Comparison of ENCODE assay signal across 21 cellular contexts in the genomic region with DNA sequence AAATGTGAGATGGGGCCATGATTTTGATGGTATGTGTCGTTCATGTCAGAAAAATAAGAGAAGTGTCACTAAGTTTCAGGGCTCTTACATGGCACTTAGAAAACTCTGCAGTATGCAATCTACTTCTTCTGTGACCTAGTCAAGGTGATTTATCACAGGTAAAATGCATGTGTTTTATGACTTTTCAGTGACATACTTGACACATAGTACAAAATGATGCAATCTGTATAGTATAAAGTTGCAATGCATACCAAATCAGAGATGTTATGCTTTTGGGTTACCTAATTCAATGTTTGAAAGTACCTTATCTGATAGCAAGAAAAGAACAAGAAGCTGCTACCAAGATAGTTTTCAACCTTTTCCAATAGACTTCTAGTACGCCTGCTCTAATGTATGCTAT. TPM values are rescaled to one million over a fixed set of nuclear protein-coding genes. Genes with fewer than 3 reads are reported as not detected.
DNase-seq lines count a peak whose midpoint lies in the region; ATAC-seq, FAIRE-seq and TF ChIP-seq lines count a peak whose summit lies in the region.
"Had no signal": no experiment of that assay in that cellular context is flagged by ENCODE, and none has a peak within 500 bp of the region (broad histone marks: within the 10 kb centered on the region; RNA-seq: fewer than 3 reads in every experiment).

No MANE protein-coding gene starts in this region.

- no peak overlapping the region for H3K9ac ChIP-seq in K562 (ENCODE audit: insufficient read depth in 1 of 2, low read depth in 2 of 2, low read length in 2 of 2)
- H3K9ac ChIP-seq: BLaER1 treated with 17β-estradiol and CSF1 and Interleukin-3, amounts not matched to agents 10 nM and 100 nM had no signal

- BruUV-seq in K562 (replicated peaks; lab: Mats Ljungman, UMichigan) = no TSS peak

- H3K27me3 ChIP-seq in K562 (ENCODE audit: control insufficient read depth in 2 of 2, insufficient read depth in 2 of 2, low read length in 2 of 2) = peaks cover 0 to 3% of the 10 kb centered on the region in 2 experiments; a peak in 1 of 5 replicates
- H3K27me3 ChIP-seq: BLaER1 treated with 17β-estradiol and CSF1 and Interleukin-3, amounts not matched to agents 10 nM and 100 nM had no signal

- WGBS in A549 (ENCODE audit: missing lambda C conversion rate) = 73% methylated on average over 2 of the region's 2 CpGs
- WGBS in K562 (ENCODE audit: insufficient coverage, low coverage, missing lambda C conversion rate) = 21% methylated on average over 2 of the region's 2 CpGs

- H3K9me3 ChIP-seq in A549 = no peaks in the 10 kb centered on the region
- no peaks in the 10 kb centered on the region for H3K9me3 ChIP-seq in K562 (replicated peaks; ENCODE audit: control insufficient read depth, insufficient read depth, low read depth, low read length)

- intact Hi-C loops in K562 (cut with micrococcal nuclease) = no loop called here

- H4K20me1 ChIP-seq in K562 (replicated peaks; ENCODE audit: control insufficient read depth, insufficient read depth, low read length) = no peaks in the 10 kb centered on the region
- H4K20me1 ChIP-seq: BLaER1 treated with 17β-estradiol and CSF1 and Interleukin-3, amounts not matched to agents 10 nM and 100 nM had no signal

- H3K4me2 ChIP-seq in A549 (no peak overlapping the region), K562 (ENCODE audit: insufficient read depth, low read length) (no peak overlapping the region)
- H3K4me2 ChIP-seq: BLaER1 treated with 17β-estradiol and CSF1 and Interleukin-3, amounts not matched to agents 10 nM and 100 nM had no signal

- H3K4me3 ChIP-seq in A549 = no peak overlapping the region
- no peak overlapping the region for H3K4me3 ChIP-seq in K562
- H3K4me3 ChIP-seq: BLaER1 treated with 17β-estradiol and CSF1 and Interleukin-3, amounts not matched to agents 10 nM and 100 nM had no signal

- in situ Hi-C loops in K562 (cut with MboI) = loop anchor here (25.0 kb wide), 1 partner anchor 407 kb away; no protein-coding TSS in a partner anchor

- no peak for ATAC-seq in A549
- ATAC-seq in K562 = no peak
- no peak for ATAC-seq in GM21528 (IDR thresholded peaks at IDR 0.05; ENCODE audit: low FRiP score, unreplicated experiment)
- ATAC-seq: CD8-positive, alpha-beta T cell had no signal

- FAIRE-seq in A549 (lab: Jason Lieb, UNC) = peak; percentile 46
- peak; percentile 84 for FAIRE-seq in HTR-8/SVneo (lab: Jason Lieb, UNC)
- FAIRE-seq in K562 (lab: Jason Lieb, UNC) = no peak
- FAIRE-seq: A204.1, D721Med, G401.6, GM12891, GM19239 had no signal

- H3K4me1 ChIP-seq in A549 (no peaks in the 10 kb centered on the region), K562 (replicated peaks in 1 of 2; ENCODE audit: control insufficient read depth in 2 of 2, insufficient read depth in 2 of 2, low read length in 2 of 2) (no peaks in the 10 kb centered on the region)
- H3K4me1 ChIP-seq: Caco-2 had no signal

- no peaks in the 10 kb centered on the region for H3K9me1 ChIP-seq in K562 (ENCODE audit: control insufficient read depth, insufficient read depth, low read length)

- no peaks in the 10 kb centered on the region for H3K79me2 ChIP-seq in K562 (ENCODE audit: control insufficient read depth, insufficient read depth, low read length)

- POLR2A ChIA-PET in A549 (lab: Yijun Ruan, JAX) = no interaction called here
- POLR2A ChIA-PET in K562 (lab: Yijun Ruan, JAX) = no interaction called here

- no peak overlapping the region for H3K27ac ChIP-seq in A549
- H3K27ac ChIP-seq in K562 (ENCODE audit: extremely low read depth, low read depth, low read length) = no peak overlapping the region
- H3K27ac ChIP-seq: BLaER1 treated with 17β-estradiol and CSF1 and Interleukin-3, amounts not matched to agents 10 nM and 100 nM; C4-2B had no signal

- TF ChIP-seq RAD21 in A549 (conservative IDR thresholded peaks at IDR 0.05 in 1 of 2, IDR thresholded peaks at IDR 0.05 in 1 of 2) (no peak), K562 (CRISPR knock-in tag; conservative IDR thresholded peaks at IDR 0.05 in 1 of 2, IDR thresholded peaks at IDR 0.05 in 1 of 2) (no peak)

- DNase-seq in A549 (ENCODE audit: low read depth in 1 of 2, low spot score in 1 of 2) (no peak), HTR-8/SVneo (ENCODE audit: insufficient read length, low spot score) (no peak), K562 (ENCODE audit: extremely low read depth in 1 of 4, low spot score in 3 of 4) (no peak), NCI-H146 (lab: John Stamatoyannopoulos, UW) (no peak), HUDEP-2 (lab: John Stamatoyannopoulos, UW; ENCODE audit: unreplicated experiment in 76 of 76) (no peak)
- DNase-seq: 8988T; AML-193; Caco-2; Calu3; CD4-positive, alpha-beta T cell; CD8-positive, alpha-beta T cell; DMS79 treated with DMSO at 0.1 percent for 48 hours; GF-D8 had no signal

- TF ChIP-seq CTCF in A549 (IDR thresholded peaks at IDR 0.05) = no peak
- TF ChIP-seq CTCF in K562 (IDR thresholded peaks at IDR 0.05 in 2 of 3, conservative IDR thresholded peaks at IDR 0.05 in 1 of 3; ENCODE audit: insufficient read depth in 2 of 3, low read depth in 1 of 3, low read length in 3 of 3) = no peak

- TF ChIP-seq POLR2A in A549 (IDR thresholded peaks at IDR 0.05; ENCODE audit: low read length) (no peak), K562 (conservative IDR thresholded peaks at IDR 0.05) (no peak)

- H3K36me3 ChIP-seq in K562 (ENCODE audit: control insufficient read depth, insufficient read depth, low read length) = no peaks in the 10 kb centered on the region
- H3K36me3 ChIP-seq: BLaER1 treated with 17β-estradiol and CSF1 and Interleukin-3, amounts not matched to agents 10 nM and 100 nM had no signal

- no peak overlapping the region for H2AFZ ChIP-seq in K562 (ENCODE audit: low read depth, low read length)

- CTCF ChIA-PET in A549 (lab: Yijun Ruan, JAX) = no interaction called here
- CTCF ChIA-PET in K562 (lab: Yijun Ruan, JAX; ENCODE audit: low intra/inter-chr PET ratio) = no interaction called here

- no peak for TF ChIP-seq EP300 in A549 (IDR thresholded peaks at IDR 0.05)
- no peak for TF ChIP-seq EP300 in K562 (IDR thresholded peaks at IDR 0.05; ENCODE audit: low read length)

TF ChIP-seq in A549, 52 proteins besides CTCF, POLR2A, EP300 and RAD21 (continues in another document):
- TF ChIP-seq KDM1A (IDR thresholded peaks at IDR 0.05; ENCODE audit: low read depth) (no peak), HOXA7 (CRISPR knock-in tag; IDR thresholded peaks at IDR 0.05) (no peak), GATA3 (IDR thresholded peaks at IDR 0.05; ENCODE audit: borderline replicate concordance) (no peak), ZFP36 (IDR thresholded peaks at IDR 0.05; ENCODE audit: borderline replicate concordance, partially characterized antibody) (no peak), PHF8 (IDR thresholded peaks at IDR 0.05; ENCODE audit: borderline replicate concordance, low read depth) (no peak), CHD4 (IDR thresholded peaks at IDR 0.05; ENCODE audit: borderline replicate concordance) (no peak)
- TF ChIP-seq, protein P1, sequence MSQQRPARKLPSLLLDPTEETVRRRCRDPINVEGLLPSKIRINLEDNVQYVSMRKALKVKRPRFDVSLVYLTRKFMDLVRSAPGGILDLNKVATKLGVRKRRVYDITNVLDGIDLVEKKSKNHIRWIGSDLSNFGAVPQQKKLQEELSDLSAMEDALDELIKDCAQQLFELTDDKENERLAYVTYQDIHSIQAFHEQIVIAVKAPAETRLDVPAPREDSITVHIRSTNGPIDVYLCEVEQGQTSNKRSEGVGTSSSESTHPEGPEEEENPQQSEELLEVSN (IDR thresholded peaks at IDR 0.05; ENCODE audit: borderline replicate concordance, low read depth) = no peak

TF ChIP-seq in K562, 482 proteins besides CTCF, POLR2A, EP300 and RAD21 (continues in another document):
- TF ChIP-seq CEBPG (CRISPR knock-in tag; IDR thresholded peaks at IDR 0.05) (no peak), CEBPG (tag; conservative IDR thresholded peaks at IDR 0.05 in 1 of 2, IDR thresholded peaks at IDR 0.05 in 1 of 2) (0 out of 4 replicates have a peak, but pooled peaks have one; percentile 30 to 39), CEBPB (tag; IDR thresholded peaks at IDR 0.05) (0 out of 2 replicates have a peak, but pooled peaks have one; percentile 8), RBFOX2 (IDR thresholded peaks at IDR 0.05; ENCODE audit: low read depth, low read length) (no peak)

RNA-seq across cellular contexts. Expression of a gene that starts 21.9 kb away (rescaled TPM):
- 57.3 and 66.1 TPM in 2 replicates for polyA plus RNA-seq in A549 (2011; rRNA removed)
- 5.1 and 5.8 TPM in 2 replicates for polyA plus RNA-seq in A549 (2012; cell fraction: cytosol; rRNA removed)
- polyA plus RNA-seq in A549 (2012; cell fraction: nucleus; rRNA removed) = 4.5 and 9.6 TPM in 2 replicates
- 32.5 to 33.6 TPM (median 33.0 TPM) in 3 replicates for polyA plus RNA-seq in A549 (2017; fragmentation: RNase III; extraction: RNeasy Plus Mini Kit Qiagen cat#74134 plus additional on column Dnase treatment)
- polyA minus RNA-seq in A549 (2011; rRNA and poly(A)+ RNA removed) = 44.1 and 51.3 TPM in 2 replicates
- total RNA-seq in K562 (2011; cell fraction: chromatin; rRNA removed; ENCODE audit: low replicate concordance) = 4.8 and 32.4 TPM in 2 replicates
- total RNA-seq in K562 (2011; cell fraction: nucleolus; rRNA removed) = 2.0 and 4.3 TPM in 2 replicates
- total RNA-seq in K562 (2011; cell fraction: nucleoplasm; rRNA removed) = 8.2 and 10.0 TPM in 2 replicates
- 10.2 and 10.4 TPM in 2 replicates for total RNA-seq in K562 (2014; rRNA removed)
- total RNA-seq in K562 (2014; rRNA removed; fragmentation: Illumina TruSeq; extraction: Trizol) = 21.8 and 27.3 TPM in 2 replicates
- total RNA-seq in K562 (2015; rRNA removed; fragmentation: Illumina TruSeq; extraction: Trizol) = 21.1 and 21.2 TPM in 2 replicates
- total RNA-seq in K562 (2021) = 20.8 and 21.5 TPM in 2 replicates
- 10.4 and 12.7 TPM in 2 replicates for polyA plus RNA-seq in K562 (2011; rRNA removed)
- polyA plus RNA-seq in K562 (2011; cell fraction: cytosol; rRNA removed) = 1.4 and 3.6 TPM in 2 replicates
- polyA plus RNA-seq in K562 (2011; cell fraction: nucleus; rRNA removed) = 3.0 and 4.7 TPM in 2 replicates
- polyA plus RNA-seq in K562 (2012) = 9.6 and 11.4 TPM in 2 replicates
- polyA plus RNA-seq in K562 (2014; fragmentation: Illumina TruSeq; extraction: Trizol) = 9.6 and 12.1 TPM in 2 replicates
- 1 to 10 TPM; 3.1 to 4.4 TPM for polyA plus RNA-seq in K562 (2014; fragmentation: Nextera tagmentation; extraction: Ambion mirVana)
- 6.2 and 7.6 TPM in 2 replicates for polyA plus RNA-seq in K562 (2014; rRNA removed)
- polyA minus RNA-seq in K562 (2011; rRNA and poly(A)+ RNA removed) = 47.5 and 58.8 TPM in 2 replicates
- 13.1 and 19.8 TPM in 2 replicates for polyA minus RNA-seq in K562 (2011; cell fraction: cytosol; rRNA and poly(A)+ RNA removed)
- polyA minus RNA-seq in K562 (2011; cell fraction: nucleus; rRNA and poly(A)+ RNA removed) = 8.8 and 18.4 TPM in 2 replicates
